In genomic region chr12:15074351-15074750, GRCh38 we compare ENCODE assay signal across 20 cellular contexts.
DNase-seq lines count a peak whose midpoint lies in the region; ATAC-seq, FAIRE-seq and TF ChIP-seq lines count a peak whose summit lies in the region.
"Had no signal": no experiment of that assay in that cellular context is flagged by ENCODE, and none has a peak within 500 bp of the region (broad histone marks: within the 10 kb centered on the region; RNA-seq: fewer than 3 reads in every experiment).

No MANE protein-coding gene starts in this region.

- H3K36me3 ChIP-seq in bronchial epithelial cell (ENCODE audit: control insufficient read depth, insufficient read depth, low read length) (no peaks in the 10 kb centered on the region), mesenchymal stem cell (ENCODE audit: control insufficient read depth in 1 of 2, insufficient read depth in 2 of 2, low read depth in 1 of 2, low read length in 2 of 2) (no peaks in the 10 kb centered on the region), suprapubic skin (no peaks in the 10 kb centered on the region)

- CTCF ChIA-PET in activated naive CD4-positive, alpha-beta T cell treated with anti-CD3 and anti-CD28 coated beads for 36 hours (lab: Charles Lee): interaction anchor here (0.5 kb wide), 1 partner anchor 8 kb away, joined by 3 read pairs; no protein-coding TSS in a partner anchor

- no peak for FAIRE-seq in bronchial epithelial cell (lab: Jason Lieb, UNC)
- FAIRE-seq: A549, H54 had no signal

- ATAC-seq in left lobe of liver: no peak
- ATAC-seq: A549, GM23338, HCT116 had no signal

- H2BK5ac ChIP-seq in mesenchymal stem cell (ENCODE audit: low read depth, low read length, poor library complexity, severe bottlenecking): no peak overlapping the region

- H3K9me3 Mint-ChIP-seq in activated naive CD4-positive, alpha-beta T cell treated with anti-CD3 and anti-CD28 coated beads for 36 hours: no peaks in the 10 kb centered on the region

- peak overlapping the region; percentile 28 to 93 for H3K18ac ChIP-seq in mesenchymal stem cell (ENCODE audit: low read depth in 1 of 2, low read length in 2 of 2)

- H3K14ac ChIP-seq in mesenchymal stem cell (ENCODE audit: low read length in 2 of 2): no peak overlapping the region

- no peak overlapping the region for H2BK120ac ChIP-seq in mesenchymal stem cell (ENCODE audit: low read depth, low read length)

- H3K4me3 ChIP-seq in bronchial epithelial cell (ENCODE audit: low read depth, low read length) (no peak overlapping the region), fibroblast of mammary gland (ENCODE audit: control insufficient read depth, low read depth, low read length) (no peak overlapping the region), mesenchymal stem cell (ENCODE audit: insufficient read depth in 1 of 2, low read depth in 1 of 2, low read length in 2 of 2) (no peak overlapping the region), suprapubic skin (no peak overlapping the region)
- H3K4me3 ChIP-seq: A549, GM23338 had no signal

- H2BK12ac ChIP-seq in mesenchymal stem cell (ENCODE audit: low read length in 2 of 2): no peak overlapping the region

- no peak overlapping the region for H3K4me2 ChIP-seq in mesenchymal stem cell (ENCODE audit: low read length, poor library complexity, severe bottlenecking)
- H3K4me2 ChIP-seq: A549, GM23338 had no signal

- H3K9me3 ChIP-seq in mesenchymal stem cell (ENCODE audit: control insufficient read depth, low read length): no peaks in the 10 kb centered on the region
- H3K9me3 ChIP-seq in suprapubic skin: no peaks in the 10 kb centered on the region
- H3K9me3 ChIP-seq: A549 had no signal

- H4K91ac ChIP-seq in mesenchymal stem cell (ENCODE audit: low read length): no peak overlapping the region

- H3K36me3 Mint-ChIP-seq in activated naive CD4-positive, alpha-beta T cell treated with anti-CD3 and anti-CD28 coated beads for 36 hours (ENCODE audit: low read depth): no peaks in the 10 kb centered on the region

- no peak for TF ChIP-seq CTCF in bronchial epithelial cell (IDR thresholded peaks at IDR 0.05; ENCODE audit: insufficient read depth, low read length, severe bottlenecking)
- no peak for TF ChIP-seq CTCF in fibroblast of mammary gland (conservative IDR thresholded peaks at IDR 0.05; ENCODE audit: control insufficient read depth, insufficient read depth, low read depth, low read length)
- no peak for TF ChIP-seq CTCF in suprapubic skin (IDR thresholded peaks at IDR 0.05)

- no CpG with 5 or more reads among the region's 1 CpG for WGBS in mesenchymal stem cell
- WGBS in suprapubic skin: 97% methylated on average over 1 of the region's 1 CpG

- DNase-seq in COLO829 (ENCODE audit: low spot score) (peak; percentile 11), bronchial epithelial cell (ENCODE audit: low read depth) (peak; percentile 22), fibroblast of mammary gland (ENCODE audit: low read depth) (peak; percentile 18), mesenchymal stem cell (peak; percentile 89), left lobe of liver (ENCODE audit: low spot score) (no peak), substantia nigra (lab: John Stamatoyannopoulos, UW) (no peak), suprapubic skin (ENCODE audit: low spot score in 2 of 2) (no peak)
- DNase-seq in activated naive CD4-positive, alpha-beta T cell treated with anti-CD3 and anti-CD28 coated beads for 36 hours: no peak
- DNase-seq: AML-193; Calu3; CD4-positive, alpha-beta T cell; DMS79 treated with DMSO at 0.1 percent for 48 hours; GF-D8; HFFc6 had no signal

- H3K4ac ChIP-seq in mesenchymal stem cell (ENCODE audit: low read depth in 1 of 2, low read length in 2 of 2): no peak overlapping the region

- H4K8ac ChIP-seq in mesenchymal stem cell (ENCODE audit: low read length): no peak overlapping the region

- no peak for TF ChIP-seq POLR2A in suprapubic skin (IDR thresholded peaks at IDR 0.05)

- no peaks in the 10 kb centered on the region for H3K79me1 ChIP-seq in mesenchymal stem cell (replicated peaks; ENCODE audit: low read length, poor library complexity, severe bottlenecking)

- H2AFZ ChIP-seq in mesenchymal stem cell (ENCODE audit: low read depth, low read length): no peak overlapping the region
- H2AFZ ChIP-seq: GM23338 had no signal

- no peak for TF ChIP-seq EP300 in suprapubic skin (IDR thresholded peaks at IDR 0.05)

- no peak overlapping the region for H3K9ac ChIP-seq in mesenchymal stem cell (ENCODE audit: low read length)

- H3K23ac ChIP-seq in mesenchymal stem cell (ENCODE audit: low read length in 2 of 2): no peak overlapping the region

- peaks cover 13% of the 10 kb centered on the region for H3K4me1 Mint-ChIP-seq in activated naive CD4-positive, alpha-beta T cell treated with anti-CD3 and anti-CD28 coated beads for 36 hours (ENCODE audit: low read depth)
- H3K4me1 Mint-ChIP-seq: GM23338 had no signal

- H3K27ac ChIP-seq in mesenchymal stem cell (ENCODE audit: low read length, poor library complexity, severe bottlenecking) (no peak overlapping the region), substantia nigra (ENCODE audit: low read depth, low read length, poor library complexity, severe bottlenecking) (no peak overlapping the region), suprapubic skin (no peak overlapping the region)
- H3K27ac ChIP-seq: 22Rv1, A549, C4-2B had no signal

- no peaks in the 10 kb centered on the region for H3K4me1 ChIP-seq in mesenchymal stem cell (ENCODE audit: control insufficient read depth, insufficient read depth, low read depth, low read length)
- no peaks in the 10 kb centered on the region for H3K4me1 ChIP-seq in suprapubic skin
- H3K4me1 ChIP-seq: A549 had no signal

- intact Hi-C loops in activated naive CD4-positive, alpha-beta T cell treated with anti-CD3 and anti-CD28 coated beads for 36 hours (cut with micrococcal nuclease): no loop called here

- H3K27me3 ChIP-seq in bronchial epithelial cell (ENCODE audit: control insufficient read depth, insufficient read depth, low read length) (no peaks in the 10 kb centered on the region), mesenchymal stem cell (ENCODE audit: control insufficient read depth in 1 of 2, insufficient read depth in 1 of 2, low read length in 2 of 2) (no peaks in the 10 kb centered on the region), suprapubic skin (no peaks in the 10 kb centered on the region)

- H2BK15ac ChIP-seq in mesenchymal stem cell (ENCODE audit: low read depth, poor library complexity, severe bottlenecking): no peak overlapping the region

- H3K27ac Mint-ChIP-seq in activated naive CD4-positive, alpha-beta T cell treated with anti-CD3 and anti-CD28 coated beads for 36 hours: no peak overlapping the region
- H3K27ac Mint-ChIP-seq: CD4-positive, alpha-beta T cell; GM23338; HFFc6 had no signal

- no peak overlapping the region for H2AK5ac ChIP-seq in mesenchymal stem cell (ENCODE audit: low read length, severe bottlenecking)

- H3K27me3 Mint-ChIP-seq in activated naive CD4-positive, alpha-beta T cell treated with anti-CD3 and anti-CD28 coated beads for 36 hours (ENCODE audit: low read depth): peaks cover 6% of the 10 kb centered on the region

- no peak overlapping the region for H3K4me3 Mint-ChIP-seq in activated naive CD4-positive, alpha-beta T cell treated with anti-CD3 and anti-CD28 coated beads for 36 hours
- H3K4me3 Mint-ChIP-seq: CD4-positive, alpha-beta T cell; GM23338; HFFc6 had no signal

Comparison
In these comparisons a context has a peak if more than half of its experiments do, and no peak if none do; other contexts are left out.
1. DNase-seq: peak in COLO829 (single experiment), bronchial epithelial cell (single experiment), fibroblast of mammary gland (single experiment) and mesenchymal stem cell (single experiment); none in left lobe of liver (single experiment), substantia nigra (0 of 49), activated naive CD4-positive, alpha-beta T cell treated with anti-CD3 and anti-CD28 coated beads for 36 hours (single experiment) and suprapubic skin (0 of 2).